8 cellular contexts compared by ENCODE assay signal in the genomic region with DNA sequence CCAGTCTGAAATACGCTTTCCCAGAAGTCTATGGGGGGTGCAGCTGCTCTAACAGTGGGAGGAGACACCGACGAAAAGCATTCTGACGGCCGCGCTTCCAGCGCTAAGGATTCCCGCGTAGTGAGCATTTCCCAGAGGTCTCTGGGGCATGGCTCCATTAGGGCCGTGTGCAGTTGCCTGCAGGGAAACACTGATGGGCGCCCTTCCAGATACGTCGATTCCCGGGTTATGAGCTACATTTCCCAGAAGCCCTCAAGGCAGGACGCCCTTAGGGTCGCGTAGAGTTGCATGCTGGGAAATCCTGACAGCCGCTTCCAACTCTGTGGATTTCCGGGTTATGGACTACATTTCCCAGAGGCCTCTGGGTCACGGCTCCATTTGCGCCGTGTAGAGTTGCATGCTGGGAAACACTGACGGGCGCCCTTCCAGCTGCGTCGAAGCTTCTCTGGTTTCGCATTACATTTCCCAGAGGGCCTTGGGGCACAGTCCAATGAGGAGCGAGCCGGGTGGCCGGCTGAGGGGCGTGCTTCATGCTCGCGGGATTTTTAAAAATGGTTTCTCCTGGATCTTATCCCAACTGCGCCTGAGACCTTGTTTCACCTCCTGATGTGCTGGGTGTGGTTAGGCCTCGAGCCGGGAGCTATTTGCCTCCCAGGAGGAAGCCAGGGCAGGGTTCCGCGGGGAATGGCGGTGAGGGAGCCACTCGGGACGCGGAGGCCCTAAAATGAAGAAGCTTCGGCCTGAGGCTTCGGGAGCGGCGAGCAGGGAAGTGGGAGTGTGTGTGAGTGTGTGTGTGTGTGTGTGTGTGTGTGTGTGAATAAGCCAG. TPM values are rescaled to one million over a fixed set of nuclear protein-coding genes. Genes with fewer than 3 reads are reported as not detected.
DNase-seq lines count a peak whose midpoint lies in the region; ATAC-seq and TF ChIP-seq lines count a peak whose summit lies in the region.

No MANE protein-coding gene starts in this region.

- H3K27me3 Mint-ChIP-seq in IgD-negative memory B cell: no peaks in the 10 kb centered on the region
- H3K27me3 Mint-ChIP-seq in stimulated activated naive CD8-positive, alpha-beta T cell treated with anti-CD3 and anti-CD28 coated beads, Interleukin-15, amount 100 ng/mL, for 72 hours: no peaks in the 10 kb centered on the region

- peak overlapping the region; percentile 88 for H3K27ac ChIP-seq in RWPE1
- peak overlapping the region; percentile 80 for H3K27ac ChIP-seq in neural cell (ENCODE audit: low read length)

- POLR2A ChIA-PET in RWPE1 (lab: Yijun Ruan, JAX; ENCODE audit: low non-redundant PET): interaction anchor here (0.8 kb wide), 1 partner anchor 13 kb away, joined by 3 read pairs; no protein-coding TSS in a partner anchor

- H3K4me3 Mint-ChIP-seq in IgD-negative memory B cell: peak overlapping the region; percentile 93 to 100 (median 98)
- H3K4me3 Mint-ChIP-seq in stimulated activated naive CD8-positive, alpha-beta T cell treated with anti-CD3 and anti-CD28 coated beads, Interleukin-15, amount 100 ng/mL, for 72 hours: peak overlapping the region; percentile 99 to 100

- TF ChIP-seq CTCF in RWPE1 (conservative IDR thresholded peaks at IDR 0.05; ENCODE audit: low read depth) (no peak), foreskin fibroblast (IDR thresholded peaks at IDR 0.05; ENCODE audit: low read depth, low read length) (no peak), neural cell (IDR thresholded peaks at IDR 0.05; ENCODE audit: poor library complexity, severe bottlenecking) (peak; percentile 52)

- H3K79me2 ChIP-seq in neural cell (replicated peaks; ENCODE audit: insufficient read depth, low read length): no peaks in the 10 kb centered on the region

- peak; percentile 81 for TF ChIP-seq EP300 in neural cell (conservative IDR thresholded peaks at IDR 0.05; ENCODE audit: poor library complexity, severe bottlenecking)

- peak overlapping the region; percentile 73 for H3K4me2 ChIP-seq in neural cell (ENCODE audit: low read length)

- TF ChIP-seq RAD21 in neural cell (conservative IDR thresholded peaks at IDR 0.05): no peak

- peaks cover 13% of the 10 kb centered on the region for H3K36me3 Mint-ChIP-seq in IgD-negative memory B cell

- H3K36me3 ChIP-seq in neural cell (ENCODE audit: insufficient read depth, low read length): no peaks in the 10 kb centered on the region

- no peaks in the 10 kb centered on the region for H3F3A ChIP-seq in neural cell (ENCODE audit: insufficient read depth, low read length, poor library complexity, severe bottlenecking)

- peak; percentile 93 for ATAC-seq in GM21528 (IDR thresholded peaks at IDR 0.05; ENCODE audit: low FRiP score, unreplicated experiment)
- peak; percentile 98 for ATAC-seq in stimulated activated naive CD8-positive, alpha-beta T cell treated with anti-CD3 and anti-CD28 coated beads, Interleukin-15, amount 100 ng/mL, for 72 hours

- H3K9me2 ChIP-seq in neural cell (ENCODE audit: insufficient read depth, low read length): no peaks in the 10 kb centered on the region

- H3K4me3 ChIP-seq in foreskin fibroblast (ENCODE audit: low read depth in 1 of 2, low read length in 2 of 2) (peak overlapping the region; percentile 77 to 87), neural cell (ENCODE audit: low read length) (peak overlapping the region; percentile 80)

- peaks cover 7 to 15% (median 13%) of the 10 kb centered on the region in 3 donors for H3K4me1 Mint-ChIP-seq in IgD-negative memory B cell
- H3K4me1 Mint-ChIP-seq in stimulated activated naive CD8-positive, alpha-beta T cell treated with anti-CD3 and anti-CD28 coated beads, Interleukin-15, amount 100 ng/mL, for 72 hours: peaks cover 19% of the 10 kb centered on the region

- H3K27ac Mint-ChIP-seq in IgD-negative memory B cell: peak overlapping the region; percentile 16 to 97 (median 93)
- H3K27ac Mint-ChIP-seq in stimulated activated naive CD8-positive, alpha-beta T cell treated with anti-CD3 and anti-CD28 coated beads, Interleukin-15, amount 100 ng/mL, for 72 hours: peak overlapping the region; percentile 98

- peak overlapping the region; percentile 82 for H2AFZ ChIP-seq in neural cell (ENCODE audit: low read depth, low read length)

- H3K9me3 Mint-ChIP-seq in IgD-negative memory B cell: peaks cover 1 to 26% (median 18%) of the 10 kb centered on the region in 3 donors
- peaks cover 17 to 23% of the 10 kb centered on the region in 2 donors for H3K9me3 Mint-ChIP-seq in stimulated activated naive CD8-positive, alpha-beta T cell treated with anti-CD3 and anti-CD28 coated beads, Interleukin-15, amount 100 ng/mL, for 72 hours

- no peaks in the 10 kb centered on the region for H4K20me1 ChIP-seq in neural cell (ENCODE audit: insufficient read depth)

- CTCF ChIA-PET in RWPE1 (lab: Yijun Ruan, JAX): interaction anchor here (0.7 kb wide), 1 partner anchor 288 kb away, joined by 3 read pairs; no protein-coding TSS in a partner anchor

- no peaks in the 10 kb centered on the region for H3K9me3 ChIP-seq in neural cell (ENCODE audit: low read length)

- peak; percentile 99 for DNase-seq in DMS153 (lab: John Stamatoyannopoulos, UW)
- peak; percentile 90 for DNase-seq in RWPE1 (ENCODE audit: low spot score)
- peak; percentile 59 for DNase-seq in activated gamma-delta T cell (lab: John Stamatoyannopoulos, UW)
- peak; percentile 99 for DNase-seq in foreskin fibroblast
- peak; percentile 82 to 90 for DNase-seq in stimulated activated naive CD8-positive, alpha-beta T cell treated with anti-CD3 and anti-CD28 coated beads, Interleukin-15, amount 100 ng/mL, for 72 hours

- no peaks in the 10 kb centered on the region for H3K27me3 ChIP-seq in neural cell (ENCODE audit: insufficient read depth, low read depth, low read length)

- H3K9ac ChIP-seq in neural cell (ENCODE audit: low read length): peak overlapping the region; percentile 43

TF ChIP-seq in neural cell, 6 proteins besides CTCF, POLR2A, EP300 and RAD21:
- TF ChIP-seq EZH2 (IDR thresholded peaks at IDR 0.05; ENCODE audit: borderline replicate concordance, insufficient read depth, low read length, poor library complexity, severe bottlenecking) (no peak), POLR2AphosphoS5 (IDR thresholded peaks at IDR 0.05) (peak; percentile 30), SMC3 (conservative IDR thresholded peaks at IDR 0.05; ENCODE audit: poor library complexity) (peak; percentile 28), MXI1 (conservative IDR thresholded peaks at IDR 0.05; ENCODE audit: poor library complexity, severe bottlenecking) (peak; percentile 98), TAF1 (IDR thresholded peaks at IDR 0.05; ENCODE audit: low read depth) (peak; percentile 42)
- TF ChIP-seq, protein P1, sequence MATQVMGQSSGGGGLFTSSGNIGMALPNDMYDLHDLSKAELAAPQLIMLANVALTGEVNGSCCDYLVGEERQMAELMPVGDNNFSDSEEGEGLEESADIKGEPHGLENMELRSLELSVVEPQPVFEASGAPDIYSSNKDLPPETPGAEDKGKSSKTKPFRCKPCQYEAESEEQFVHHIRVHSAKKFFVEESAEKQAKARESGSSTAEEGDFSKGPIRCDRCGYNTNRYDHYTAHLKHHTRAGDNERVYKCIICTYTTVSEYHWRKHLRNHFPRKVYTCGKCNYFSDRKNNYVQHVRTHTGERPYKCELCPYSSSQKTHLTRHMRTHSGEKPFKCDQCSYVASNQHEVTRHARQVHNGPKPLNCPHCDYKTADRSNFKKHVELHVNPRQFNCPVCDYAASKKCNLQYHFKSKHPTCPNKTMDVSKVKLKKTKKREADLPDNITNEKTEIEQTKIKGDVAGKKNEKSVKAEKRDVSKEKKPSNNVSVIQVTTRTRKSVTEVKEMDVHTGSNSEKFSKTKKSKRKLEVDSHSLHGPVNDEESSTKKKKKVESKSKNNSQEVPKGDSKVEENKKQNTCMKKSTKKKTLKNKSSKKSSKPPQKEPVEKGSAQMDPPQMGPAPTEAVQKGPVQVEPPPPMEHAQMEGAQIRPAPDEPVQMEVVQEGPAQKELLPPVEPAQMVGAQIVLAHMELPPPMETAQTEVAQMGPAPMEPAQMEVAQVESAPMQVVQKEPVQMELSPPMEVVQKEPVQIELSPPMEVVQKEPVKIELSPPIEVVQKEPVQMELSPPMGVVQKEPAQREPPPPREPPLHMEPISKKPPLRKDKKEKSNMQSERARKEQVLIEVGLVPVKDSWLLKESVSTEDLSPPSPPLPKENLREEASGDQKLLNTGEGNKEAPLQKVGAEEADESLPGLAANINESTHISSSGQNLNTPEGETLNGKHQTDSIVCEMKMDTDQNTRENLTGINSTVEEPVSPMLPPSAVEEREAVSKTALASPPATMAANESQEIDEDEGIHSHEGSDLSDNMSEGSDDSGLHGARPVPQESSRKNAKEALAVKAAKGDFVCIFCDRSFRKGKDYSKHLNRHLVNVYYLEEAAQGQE (IDR thresholded peaks at IDR 0.05; ENCODE audit: borderline replicate concordance): no peak
TF ChIP-seq in neural cell: peak in this region for 4.

RNA-seq across cellular contexts. Expression of a gene that starts 17.2 kb away (rescaled TPM):
- polyA plus RNA-seq in IgD-negative memory B cell (27.1 TPM), neural cell (10.7 and 13.3 TPM in 2 replicates)
- polyA minus RNA-seq in neural cell: 20.2 and 23.4 TPM in 2 replicates

RNA-seq across cellular contexts. Expression of a gene that starts 53.2 kb away (rescaled TPM):
- polyA plus RNA-seq in IgD-negative memory B cell: 7.2 TPM
- polyA plus RNA-seq in neural cell: 1.9 and 2.6 TPM in 2 replicates
- polyA minus RNA-seq in neural cell: 8.3 and 10.7 TPM in 2 replicates

Comparison
In these comparisons a context has a peak if more than half of its experiments do, and no peak if none do; other contexts are left out.
1. Peak in every context shown above with its lines: DNase-seq, ATAC-seq, H3K4me3 ChIP-seq and H3K27ac ChIP-seq.